Comparison of ENCODE assay signal across 15 cellular contexts in the genomic region with DNA sequence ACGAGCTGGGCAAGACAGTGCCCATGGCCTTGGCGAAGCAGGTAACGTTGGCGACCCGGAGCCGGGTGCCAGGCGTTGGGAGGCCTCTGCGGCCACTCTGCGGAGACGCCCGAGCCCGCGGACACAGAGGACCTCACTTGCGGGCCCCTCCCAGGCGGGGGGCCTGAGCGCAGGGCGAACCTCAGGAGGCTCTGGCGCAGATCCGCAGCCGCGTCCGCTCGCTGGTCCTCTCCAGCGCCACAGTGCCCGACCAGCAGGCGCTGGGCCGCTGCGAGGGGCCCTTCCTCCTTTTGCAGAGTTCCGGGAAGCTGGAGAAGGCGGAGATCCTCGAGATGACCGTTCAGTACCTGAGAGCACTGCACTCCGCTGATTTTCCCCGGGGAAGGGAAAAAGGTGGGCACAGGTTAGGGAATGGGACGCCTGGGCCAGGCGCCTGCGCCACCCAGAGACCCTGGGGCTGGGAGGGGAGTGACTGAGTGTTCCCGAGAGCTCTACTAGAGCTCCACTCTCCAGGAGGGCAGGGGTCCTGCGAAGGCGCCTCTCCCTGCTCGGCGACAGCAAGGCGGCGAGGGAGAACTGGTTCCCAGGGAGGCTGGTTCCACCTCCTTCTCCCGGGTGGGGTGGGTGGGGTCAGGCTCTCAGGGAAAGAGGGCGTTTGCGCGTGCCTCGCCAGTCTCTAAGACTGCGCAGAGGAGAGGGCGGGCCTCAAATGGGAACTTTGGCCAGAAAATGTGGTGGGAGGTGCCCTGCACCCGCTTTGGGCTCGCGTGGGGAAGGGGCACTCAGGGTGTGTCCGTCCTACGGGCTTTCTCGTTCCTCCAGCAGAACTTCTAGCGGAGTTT. TPM values are rescaled to one million over a fixed set of nuclear protein-coding genes. Genes with fewer than 3 reads are reported as not detected.
DNase-seq lines count a peak whose midpoint lies in the region; ATAC-seq and TF ChIP-seq lines count a peak whose summit lies in the region.
"Had no signal": no experiment of that assay in that cellular context is flagged by ENCODE, and none has a peak within 500 bp of the region (broad histone marks: within the 10 kb centered on the region; RNA-seq: fewer than 3 reads in every experiment).

No MANE protein-coding gene starts in this region.

- H3K27me3 Mint-ChIP-seq in WTC11 (ENCODE audit: low read depth) (peaks cover 100% of the 10 kb centered on the region), type B pancreatic cell (peaks cover 99% of the 10 kb centered on the region)

- TF ChIP-seq CTCF in cardiac muscle cell (IDR thresholded peaks at IDR 0.05; ENCODE audit: low read depth, low read length), result no peak
- TF ChIP-seq CTCF in right atrium auricular region (IDR thresholded peaks at IDR 0.05), result no peak
- TF ChIP-seq CTCF in WTC11 (IDR thresholded peaks at IDR 0.05), result no peak
- no peak for TF ChIP-seq CTCF in type B pancreatic cell (conservative IDR thresholded peaks at IDR 0.05)

- H3K36me3 ChIP-seq in cardiac muscle cell, result no peaks in the 10 kb centered on the region
- H3K36me3 ChIP-seq in right atrium auricular region, result no peaks in the 10 kb centered on the region

- ATAC-seq in WTC11 (peak; percentile 24), HG02759 (IDR thresholded peaks at IDR 0.05; ENCODE audit: unreplicated experiment) (no peak)

- H3K4me1 Mint-ChIP-seq in WTC11, result peaks cover 47% of the 10 kb centered on the region
- H3K4me1 Mint-ChIP-seq in type B pancreatic cell (ENCODE audit: unreplicated experiment), result peaks cover 21% of the 10 kb centered on the region

- H3K4me1 ChIP-seq in cardiac muscle cell (ENCODE audit: low read depth) (peaks cover 22% of the 10 kb centered on the region), right atrium auricular region (peaks cover 0 to 32% of the 10 kb centered on the region in 2 donors)

- POLR2A ChIA-PET in WTC11 (lab: Charles Lee), result interaction anchor here (1.3 to 1.8 kb wide), 4 partner anchors 22 to 286 kb away, joined by 3 to 8 read pairs (median 4); a partner anchor contains a TSS

- H3K36me3 Mint-ChIP-seq in WTC11 (no peaks in the 10 kb centered on the region), type B pancreatic cell (no peaks in the 10 kb centered on the region)
- H3K36me3 Mint-ChIP-seq: natural killer cell treated with Interleukin-12 subunit alpha and Interleukin-12 subunit beta and Interleukin-15 and Interleukin-18, amount 100 ng/mL, for 72 hours had no signal

- H3K27ac ChIP-seq in cardiac muscle cell (no peak overlapping the region), right atrium auricular region (no peak overlapping the region)

- H3K27ac Mint-ChIP-seq in WTC11 (no peak overlapping the region), type B pancreatic cell (no peak overlapping the region)
- H3K27ac Mint-ChIP-seq: activated CD4-positive, alpha-beta T cell treated with anti-CD3 and anti-CD28 coated beads, Interleukin-2, amount 10 ng/mL, durations not matched to agents 7 days and 5 days; natural killer cell treated with Interleukin-12 subunit alpha and Interleukin-12 subunit beta and Interleukin-15 and Interleukin-18, amount 100 ng/mL, for 72 hours had no signal

- H3K9me3 Mint-ChIP-seq in WTC11, result no peaks in the 10 kb centered on the region
- H3K9me3 Mint-ChIP-seq in type B pancreatic cell, result no peaks in the 10 kb centered on the region
- H3K9me3 Mint-ChIP-seq: activated CD4-positive, alpha-beta T cell treated with anti-CD3 and anti-CD28 coated beads, Interleukin-2, amount 10 ng/mL, durations not matched to agents 7 days and 5 days; central memory CD8-positive, alpha-beta T cell; natural killer cell treated with Interleukin-12 subunit alpha and Interleukin-12 subunit beta and Interleukin-15 and Interleukin-18, amount 100 ng/mL, for 72 hours had no signal

- CTCF ChIA-PET in WTC11 (lab: Charles Lee), result interaction anchor here (0.7 to 3.4 kb wide), 13 partner anchors 12 to 286 kb away, joined by 3 to 36 read pairs (median 5); a partner anchor contains a TSS

- DNase-seq in cardiac muscle cell (ENCODE audit: low read depth in 1 of 2, low spot score in 1 of 2) (no peak), right atrium auricular region (ENCODE audit: low spot score) (no peak), WTC11 (ENCODE audit: low spot score) (peak; percentile 59), type B pancreatic cell (ENCODE audit: extremely low spot score, unreplicated experiment) (no peak), putamen (ENCODE audit: low spot score) (no peak)
- no peak for DNase-seq in stimulated activated CD4-positive, alpha-beta T cell treated with anti-CD3 and anti-CD28 coated beads, Interleukin-12 subunit alpha, Interleukin-12 subunit beta, amount 100 ng/mL, for 4 hours
- DNase-seq: activated CD4-positive, alpha-beta T cell treated with anti-CD3 and anti-CD28 coated beads, Interleukin-2, amount 10 ng/mL, durations not matched to agents 7 days and 5 days; activated gamma-delta T cell treated with Interleukin-2 at 50 U/mL for 16 hours; EL; KG1; NCI-H2081 treated with DMSO at 0.1 percent for 48 hours had no signal

- H3K9me3 ChIP-seq in cardiac muscle cell (ENCODE audit: low read depth) (no peaks in the 10 kb centered on the region), right atrium auricular region (no peaks in the 10 kb centered on the region), iPS-18c (ENCODE audit: control insufficient read depth, insufficient read depth, low read length) (no peaks in the 10 kb centered on the region)

- H3K27me3 ChIP-seq in cardiac muscle cell (peaks cover 100% of the 10 kb centered on the region), right atrium auricular region (peaks cover 17 to 22% of the 10 kb centered on the region in 2 donors)

- peak overlapping the region; percentile 65 for H3K4me3 Mint-ChIP-seq in WTC11
- peak overlapping the region; percentile 75 for H3K4me3 Mint-ChIP-seq in type B pancreatic cell
- H3K4me3 Mint-ChIP-seq: activated CD4-positive, alpha-beta T cell treated with anti-CD3 and anti-CD28 coated beads, Interleukin-2, amount 10 ng/mL, durations not matched to agents 7 days and 5 days; central memory CD8-positive, alpha-beta T cell; natural killer cell treated with Interleukin-12 subunit alpha and Interleukin-12 subunit beta and Interleukin-15 and Interleukin-18, amount 100 ng/mL, for 72 hours had no signal

- H3K4me3 ChIP-seq in cardiac muscle cell, result peak overlapping the region; percentile 21
- peak overlapping the region in 1 of 2 donors; percentile 29 for H3K4me3 ChIP-seq in right atrium auricular region
- peak overlapping the region; percentile 45 for H3K4me3 ChIP-seq in iPS-18c (ENCODE audit: insufficient read depth, low read depth, low read length)

TF ChIP-seq in WTC11, 78 proteins besides CTCF, POLR2A, EP300 and RAD21:
- TF ChIP-seq EMX1 (CRISPR knock-in tag; IDR thresholded peaks at IDR 0.05) (no peak), ETV6 (CRISPR knock-in tag; IDR thresholded peaks at IDR 0.05) (0 out of 2 replicates have a peak, but pooled peaks have one; percentile 5)

RNA-seq across cellular contexts. Expression of a gene that starts 1.4 kb away (rescaled TPM):
- not detected in 2 replicates for total RNA-seq in cardiac muscle cell
- not detected in 2 replicates for polyA plus RNA-seq in cardiac muscle cell
- not detected for total RNA-seq in right atrium auricular region
- 0.28 TPM in 1 of 3 replicates, not detected in the others for total RNA-seq in WTC11 (2021)
- total RNA-seq in type B pancreatic cell (ENCODE audit: low replicate concordance), result 0.36 TPM in 1 of 2 replicates, not detected in the other
- total RNA-seq: activated CD4-positive, alpha-beta T cell treated with anti-CD3 and anti-CD28 coated beads, Interleukin-2, amount 10 ng/mL, durations not matched to agents 7 days and 5 days; natural killer cell treated with Interleukin-12 subunit alpha and Interleukin-12 subunit beta and Interleukin-15 and Interleukin-18, amount 100 ng/mL, for 72 hours had no signal
